8 cellular contexts compared by ENCODE assay signal in genomic region chr1:183841950-183842816, GRCh38. TPM values are rescaled to one million over a fixed set of nuclear protein-coding genes. Genes with fewer than 3 reads are reported as not detected.
DNase-seq lines count a peak whose midpoint lies in the region; ATAC-seq and TF ChIP-seq lines count a peak whose summit lies in the region.

No MANE protein-coding gene starts in this region.

- H3K4me1 ChIP-seq in IMR-90 (ENCODE audit: control insufficient read depth, insufficient read depth, low read length) = peaks cover 13% of the 10 kb centered on the region

- POLR2A ChIA-PET in GM10248 (lab: Yijun Ruan, JAX) (interaction anchor here (0.6 kb wide), 1 partner anchor 251 kb away, joined by 6 read pairs; no protein-coding TSS in a partner anchor), IMR-90 (lab: Charles Lee; ENCODE audit: unreplicated experiment) (interaction anchor here (0.7 kb wide), 1 partner anchor 244 kb away, joined by 12 read pairs; no protein-coding TSS in a partner anchor)

- peak overlapping the region; percentile 24; the same call in 1 of the 2 replicates for H3K4ac ChIP-seq in IMR-90 (ENCODE audit: low read depth, low read length)

- peak overlapping the region; percentile 78 for H2BK120ac ChIP-seq in IMR-90 (ENCODE audit: low read depth, low read length)

- H2BK15ac ChIP-seq in IMR-90 (ENCODE audit: low read depth, low read length) = 0 out of 3 replicates have a peak overlapping the region, but pooled peaks have one; percentile 4

- in situ Hi-C loops in IMR-90 (cut with MboI; ENCODE audit: low sequenced_read_pairs) = no loop called here

- no peak overlapping the region; the same call in 1 of the 2 replicates for H4K5ac ChIP-seq in IMR-90 (ENCODE audit: low read depth, low read length)

- H3K9me3 Mint-ChIP-seq in activated T-helper 2 cell treated with anti-CD3 and anti-CD28 coated beads, Interferon-gamma antibody, Interleukin-2, Interleukin-4, amounts not matched to agents 10 μg/mL and 5 μg/mL and 100 μg/mL, durations not matched to agents 14 hours and 24 hours and 36 hours = no peaks in the 10 kb centered on the region

- H3K36me3 Mint-ChIP-seq in activated T-helper 2 cell treated with anti-CD3 and anti-CD28 coated beads, Interferon-gamma antibody, Interleukin-2, Interleukin-4, amounts not matched to agents 10 μg/mL and 5 μg/mL and 100 μg/mL, durations not matched to agents 14 hours and 24 hours and 36 hours (ENCODE audit: low read depth) = peaks cover 9% of the 10 kb centered on the region

- ATAC-seq in GM21526 (IDR thresholded peaks at IDR 0.05; ENCODE audit: low FRiP score, unreplicated experiment) (peak; percentile 93), IMR-90 (ENCODE audit: low read depth) (peak; percentile 91), left cardiac atrium (peak; percentile 78 to 92)

- peak overlapping the region; percentile 37; the same call in 1 of the 2 replicates for H3K23ac ChIP-seq in IMR-90 (ENCODE audit: low read depth, low read length)

- no CpG with 5 or more reads among the region's 10 CpGs for WGBS in IMR-90 (ENCODE audit: extremely low coverage in 2 of 2, insufficient read length in 1 of 2), 2 experiments

- peak overlapping the region; percentile 78 for H2BK20ac ChIP-seq in IMR-90 (ENCODE audit: low read depth, low read length)

- peak overlapping the region; percentile 73 for H3K4me3 Mint-ChIP-seq in activated T-helper 2 cell treated with anti-CD3 and anti-CD28 coated beads, Interferon-gamma antibody, Interleukin-2, Interleukin-4, amounts not matched to agents 10 μg/mL and 5 μg/mL and 100 μg/mL, durations not matched to agents 14 hours and 24 hours and 36 hours (ENCODE audit: low read depth)

- H4K91ac ChIP-seq in IMR-90 (ENCODE audit: insufficient read depth, low read depth, low read length) = peak overlapping the region; percentile 15; the same call in 1 of the 2 replicates

- H3K27me3 Mint-ChIP-seq in activated T-helper 2 cell treated with anti-CD3 and anti-CD28 coated beads, Interferon-gamma antibody, Interleukin-2, Interleukin-4, amounts not matched to agents 10 μg/mL and 5 μg/mL and 100 μg/mL, durations not matched to agents 14 hours and 24 hours and 36 hours (ENCODE audit: low read depth) = no peaks in the 10 kb centered on the region

- peak overlapping the region; percentile 67; the same call in 1 of the 2 replicates for H3K18ac ChIP-seq in IMR-90 (ENCODE audit: low read depth, low read length)

- no peak for TF ChIP-seq CTCF in GM10248 (IDR thresholded peaks at IDR 0.05; ENCODE audit: control extremely low read depth, extremely low read depth, low read depth, missing control alignments)
- no peak for TF ChIP-seq CTCF in IMR-90 (conservative IDR thresholded peaks at IDR 0.05; ENCODE audit: low read depth, low read length)

- peak overlapping the region; percentile 70 for H2BK5ac ChIP-seq in IMR-90 (ENCODE audit: low read depth, low read length, poor library complexity, severe bottlenecking)

- no TSS peak for BruUV-seq in IMR-90 (replicated peaks; lab: Mats Ljungman, UMichigan)

- intact Hi-C loops in IMR-90 (cut with micrococcal nuclease) (no loop called here), left cardiac atrium (cut with DNase I) (no loop called here)
- intact Hi-C loops in activated T-helper 2 cell treated with anti-CD3 and anti-CD28 coated beads, Interferon-gamma antibody, Interleukin-2, Interleukin-4, amounts not matched to agents 10 μg/mL and 5 μg/mL and 100 μg/mL, durations not matched to agents 14 hours and 24 hours and 36 hours (cut with micrococcal nuclease) = loop anchor here (1.0 to 10.0 kb wide), 6 partner anchors 37 to 318 kb away; partner anchors contain the start of genes APOBEC4, COLGALT2 and RGL1

- peak overlapping the region; percentile 52; the same call in 1 of the 2 replicates for H3K27ac ChIP-seq in IMR-90 (ENCODE audit: insufficient read depth, low read length)

- peak overlapping the region; percentile 89 for H3K27ac Mint-ChIP-seq in activated T-helper 2 cell treated with anti-CD3 and anti-CD28 coated beads, Interferon-gamma antibody, Interleukin-2, Interleukin-4, amounts not matched to agents 10 μg/mL and 5 μg/mL and 100 μg/mL, durations not matched to agents 14 hours and 24 hours and 36 hours

- CTCF ChIA-PET in GM10248 (lab: Yijun Ruan, JAX) = interaction anchor here (0.9 to 2.4 kb wide), 10 partner anchors 9 to 187 kb away, joined by 3 to 8 read pairs (median 4); no protein-coding TSS in a partner anchor
- CTCF ChIA-PET in IMR-90 (lab: Yijun Ruan, JAX) = interaction anchor here (0.5 to 1.2 kb wide), 3 partner anchors 9 to 76 kb away, joined by 3 to 4 read pairs (median 3); no protein-coding TSS in a partner anchor

- H4K8ac ChIP-seq in IMR-90 (ENCODE audit: low read depth in 2 of 2, low read length in 2 of 2) = peak overlapping the region in 1 of 2 experiments; percentile 37; a peak in 2 of 4 replicates

- peaks cover 0 to 28% of the 10 kb centered on the region in 2 experiments; a peak in 2 of 4 replicates for H3K79me1 ChIP-seq in IMR-90 (ENCODE audit: low read depth in 1 of 2, low read length in 2 of 2)

- H2AK9ac ChIP-seq in IMR-90 (replicated peaks; ENCODE audit: low read depth, low read length, poor library complexity) = no peak overlapping the region

- no peaks in the 10 kb centered on the region for H3K36me3 ChIP-seq in IMR-90 (ENCODE audit: control insufficient read depth, insufficient read depth, low read length)

- peak overlapping the region; percentile 86 for H3K4me2 ChIP-seq in IMR-90 (ENCODE audit: low read depth, low read length)

- H3K27me3 ChIP-seq in IMR-90 (ENCODE audit: control insufficient read depth, insufficient read depth, low read length) = no peaks in the 10 kb centered on the region

- peaks cover 32% of the 10 kb centered on the region for H3K4me1 Mint-ChIP-seq in activated T-helper 2 cell treated with anti-CD3 and anti-CD28 coated beads, Interferon-gamma antibody, Interleukin-2, Interleukin-4, amounts not matched to agents 10 μg/mL and 5 μg/mL and 100 μg/mL, durations not matched to agents 14 hours and 24 hours and 36 hours (ENCODE audit: low read depth)

- dilution Hi-C loops in IMR-90 (cut with HindIII; ENCODE audit: low sequenced_read_pairs, unreplicated experiment) = no loop called here

- peak overlapping the region; percentile 36; the same call in 1 of the 2 replicates for H3K14ac ChIP-seq in IMR-90 (replicated peaks; ENCODE audit: low read depth, low read length)

- no peaks in the 10 kb centered on the region for H4K20me1 ChIP-seq in IMR-90 (ENCODE audit: insufficient read depth, low read length)

- peaks cover 7% of the 10 kb centered on the region for H3K9me1 ChIP-seq in IMR-90 (ENCODE audit: insufficient read depth, low read length)

- DNase-seq in GM10248 (ENCODE audit: extremely low spot score) (peak; percentile 45), IMR-90 (peak; percentile 97), left cardiac atrium (no peak), ecto neural progenitor cell (ENCODE audit: low spot score) (no peak), SKM-1 treated with dmso at 0.1 percent for 144 hours (lab: John Stamatoyannopoulos, UW; ENCODE audit: unreplicated experiment) (no peak)
- DNase-seq in activated T-helper 2 cell treated with anti-CD3 and anti-CD28 coated beads, Interferon-gamma antibody, Interleukin-2, Interleukin-4, amounts not matched to agents 10 μg/mL and 5 μg/mL and 100 μg/mL, durations not matched to agents 14 hours and 24 hours and 36 hours (ENCODE audit: low spot score) = peak; percentile 12
- DNase-seq in stimulated activated CD4-positive, alpha-beta T cell treated with anti-CD3 and anti-CD28 coated beads, Interleukin-2, amount 100 ng/mL, for 24 hours = peak; percentile 17 to 20

- H3K9me3 ChIP-seq in IMR-90 (ENCODE audit: control insufficient read depth, insufficient read depth, low read length) = no peaks in the 10 kb centered on the region

- H2AK5ac ChIP-seq in IMR-90 (ENCODE audit: low read depth, low read length) = 0 out of 2 replicates have a peak overlapping the region, but pooled peaks have one; percentile 38

- no peak overlapping the region for H3K56ac ChIP-seq in IMR-90 (ENCODE audit: extremely low read depth, insufficient read depth, low read length)

- no peak for TF ChIP-seq POLR2A in IMR-90 (IDR thresholded peaks at IDR 0.05; ENCODE audit: low read depth, low read length)

- no peak for TF ChIP-seq RAD21 in IMR-90 (IDR thresholded peaks at IDR 0.05; ENCODE audit: low read length)

- H3K4me3 ChIP-seq in IMR-90 (ENCODE audit: insufficient read depth, low read depth, low read length) = no peak overlapping the region

- H3K9ac ChIP-seq in IMR-90 (ENCODE audit: low read depth, low read length) = no peak overlapping the region

- no peak overlapping the region for H2AFZ ChIP-seq in IMR-90 (replicated peaks; ENCODE audit: low read length, poor library complexity)

TF ChIP-seq in IMR-90, 13 proteins besides CTCF, POLR2A, EP300 and RAD21:
- TF ChIP-seq FOS (IDR thresholded peaks at IDR 0.05; ENCODE audit: low read depth, low read length) = 0 out of 2 replicates have a peak, but pooled peaks have one; percentile 28
- no peak for TF ChIP-seq RCOR1 (IDR thresholded peaks at IDR 0.05; ENCODE audit: insufficient replicate concordance, low read length)
- peak; percentile 52; the same call in 1 of the 2 replicates for TF ChIP-seq BHLHE40 (IDR thresholded peaks at IDR 0.05; ENCODE audit: low read depth, low read length)
TF ChIP-seq in IMR-90: peak in this region for 2.

RNA-seq across cellular contexts. Expression of gene RGL1, which starts 37.3 kb away (rescaled TPM):
- total RNA-seq in IMR-90 (2012; rRNA removed) = 7.5 TPM in 2 replicates
- polyA plus RNA-seq in IMR-90 (2012; rRNA removed) = 4.4 and 4.7 TPM in 2 replicates
- 2.0 and 2.2 TPM in 2 replicates for polyA plus RNA-seq in IMR-90 (2012; cell fraction: cytosol; rRNA removed)
- 3.2 and 9.6 TPM in 2 replicates for polyA plus RNA-seq in IMR-90 (2012; cell fraction: nucleus; rRNA removed; ENCODE audit: low replicate concordance)
- total RNA-seq in activated T-helper 2 cell treated with anti-CD3 and anti-CD28 coated beads, Interferon-gamma antibody, Interleukin-2, Interleukin-4, amounts not matched to agents 10 μg/mL and 5 μg/mL and 100 μg/mL, durations not matched to agents 14 hours and 24 hours and 36 hours = 2.2 TPM in 2 replicates
- total RNA-seq in left cardiac atrium = 10 to 100 TPM; 22.5 to 32.7 TPM

Comparison
In these comparisons a context has a peak if more than half of its experiments do, and no peak if none do; other contexts are left out.
1. DNase-seq: peak in GM10248 (single experiment), IMR-90 (single experiment), activated T-helper 2 cell treated with anti-CD3 and anti-CD28 coated beads, Interferon-gamma antibody, Interleukin-2, Interleukin-4, amounts not matched to agents 10 μg/mL and 5 μg/mL and 100 μg/mL, durations not matched to agents 14 hours and 24 hours and 36 hours (single experiment) and stimulated activated CD4-positive, alpha-beta T cell treated with anti-CD3 and anti-CD28 coated beads, Interleukin-2, amount 100 ng/mL, for 24 hours (2 of 2); none in left cardiac atrium (single experiment), ecto neural progenitor cell (single experiment) and SKM-1 treated with dmso at 0.1 percent for 144 hours (single experiment).
2. Peak in every context shown above with its lines, with median percentiles within 50 percentile points of each other: ATAC-seq.